Comparison of ENCODE assay signal across 25 cellular contexts in the genomic region with DNA sequence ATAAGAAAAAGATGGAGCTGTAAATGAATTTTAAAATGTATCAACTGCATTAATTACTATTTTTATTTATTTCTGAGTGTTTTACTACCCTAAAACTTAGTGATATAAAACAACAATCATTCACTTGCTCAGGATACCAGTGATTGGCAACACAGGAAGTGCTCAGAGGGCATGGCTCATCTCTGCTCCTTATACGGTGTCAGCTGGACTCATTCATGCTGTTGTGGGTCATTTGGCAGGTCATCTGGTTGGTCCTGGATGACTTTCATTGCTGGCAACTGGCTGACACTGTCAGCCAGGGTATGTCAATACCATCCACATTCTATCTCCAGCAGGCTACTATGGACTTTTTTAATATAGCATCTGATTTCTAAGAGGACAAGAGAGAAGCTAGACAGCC.
DNase-seq lines count a peak whose midpoint lies in the region; ATAC-seq and TF ChIP-seq lines count a peak whose summit lies in the region.
"Had no signal": no experiment of that assay in that cellular context is flagged by ENCODE, and none has a peak within 500 bp of the region (broad histone marks: within the 10 kb centered on the region; RNA-seq: fewer than 3 reads in every experiment).

No MANE protein-coding gene starts in this region.

- H3K9me3 ChIP-seq in MG63: no peaks in the 10 kb centered on the region
- H3K9me3 ChIP-seq in RWPE2 (ENCODE audit: severe bottlenecking): no peaks in the 10 kb centered on the region
- no peaks in the 10 kb centered on the region for H3K9me3 ChIP-seq in smooth muscle cell (replicated peaks; ENCODE audit: low read depth)
- H3K9me3 ChIP-seq: tibial artery had no signal

- H3K4me3 ChIP-seq in MG63 (no peak overlapping the region), RWPE2 (ENCODE audit: severe bottlenecking) (no peak overlapping the region), smooth muscle cell (no peak overlapping the region)
- H3K4me3 ChIP-seq: PC-9, tibial artery had no signal

- H3K36me3 ChIP-seq in MG63: no peaks in the 10 kb centered on the region
- no peaks in the 10 kb centered on the region for H3K36me3 ChIP-seq in RWPE2 (ENCODE audit: low read depth)
- H3K36me3 ChIP-seq in smooth muscle cell (ENCODE audit: low read depth): no peaks in the 10 kb centered on the region
- H3K36me3 ChIP-seq: tibial artery had no signal

- intact Hi-C loops in left colon (cut with DNase I, micrococcal nuclease): no loop called here

- no peak overlapping the region for H3K4me2 ChIP-seq in smooth muscle cell
- H3K4me2 ChIP-seq: PC-9 had no signal

- no peak overlapping the region for H3K9ac ChIP-seq in smooth muscle cell (ENCODE audit: low read depth)

- in situ Hi-C loops in Caki2 (cut with HindIII; ENCODE audit: low pct_unique_long_range_greater_than_20kb, low sequenced_read_pairs): no loop called here

- no peaks in the 10 kb centered on the region for H4K20me1 ChIP-seq in smooth muscle cell (ENCODE audit: low read depth)

- no peak overlapping the region for H3K27ac ChIP-seq in RWPE2 (ENCODE audit: poor library complexity, severe bottlenecking)
- no peak overlapping the region for H3K27ac ChIP-seq in smooth muscle cell (ENCODE audit: low read depth)
- H3K27ac ChIP-seq: C4-2B, PC-9, tibial artery had no signal

- no peaks in the 10 kb centered on the region for H3K79me2 ChIP-seq in smooth muscle cell (ENCODE audit: low read depth)

- 81% methylated on average over 1 of the region's 1 CpG for WGBS in smooth muscle cell (ENCODE audit: low lambda C conversion rate)

- no peaks in the 10 kb centered on the region for H3F3A ChIP-seq in smooth muscle cell (ENCODE audit: low read depth)

- H2AFZ ChIP-seq in smooth muscle cell (ENCODE audit: low read depth): no peak overlapping the region
- H2AFZ ChIP-seq: PC-9 had no signal

- no peak for TF ChIP-seq CTCF in RWPE2 (IDR thresholded peaks at IDR 0.05; ENCODE audit: poor library complexity, severe bottlenecking)
- no peak for TF ChIP-seq CTCF in smooth muscle cell (IDR thresholded peaks at IDR 0.05; ENCODE audit: borderline replicate concordance, insufficient read depth, poor library complexity, severe bottlenecking)

- DNase-seq in Caki2 (ENCODE audit: low read depth) (peak; percentile 16), MG63 (peak; percentile 20), RWPE2 (ENCODE audit: low spot score) (no peak), left colon (no peak), smooth muscle cell (lab: John Stamatoyannopoulos, UW; ENCODE audit: unreplicated experiment) (no peak), DMS 273 (lab: John Stamatoyannopoulos, UW; ENCODE audit: unreplicated experiment) (no peak)
- DNase-seq: activated CD4-positive, alpha-beta memory T cell treated with anti-CD3 and anti-CD28 coated beads, Interleukin-2, amount 10 ng/mL, durations not matched to agents 7 days and 5 days; activated naive CD4-positive, alpha-beta T cell; activated T-cell treated with anti-CD3 and anti-CD28 coated beads, Interleukin-2, amount 50 U/mL, for 1 hour; amygdala; dermis blood vessel endothelial cell; DND-41; HCEC 1CT; Karpas-422; NCI-H1092 treated with DMSO at 0.1 percent for 48 hours; NCI-H2171; PC-9; posterior cingulate gyrus; stimulated activated CD4-positive, alpha-beta T cell treated with anti-CD3 and anti-CD28 coated beads, Interleukin-2, amount 100 ng/mL, for 24 hours; stimulated activated naive CD4-positive, alpha-beta T cell; tibial artery had no signal

- H3K27me3 ChIP-seq in MG63 (no peaks in the 10 kb centered on the region), RWPE2 (ENCODE audit: insufficient read depth, poor library complexity, severe bottlenecking) (no peaks in the 10 kb centered on the region), smooth muscle cell (ENCODE audit: low read depth) (no peaks in the 10 kb centered on the region)
- H3K27me3 ChIP-seq: tibial artery had no signal

- ATAC-seq in RWPE2 (ENCODE audit: low read depth): peak; percentile 38; the same call in 1 of the 3 replicates
- peak; percentile 87 for ATAC-seq in left colon
- no peak for ATAC-seq in GM19452 (IDR thresholded peaks at IDR 0.05; ENCODE audit: unreplicated experiment)
- ATAC-seq in GM18858 (IDR thresholded peaks at IDR 0.05; ENCODE audit: unreplicated experiment): no peak
- ATAC-seq: WTC11 had no signal

- peaks cover 12% of the 10 kb centered on the region for H3K4me1 ChIP-seq in RWPE2 (ENCODE audit: insufficient read depth, poor library complexity, severe bottlenecking)
- H3K4me1 ChIP-seq in smooth muscle cell (ENCODE audit: low read depth): no peaks in the 10 kb centered on the region

Comparison
In these comparisons a context has a peak if more than half of its experiments do, and no peak if none do; other contexts are left out.
1. DNase-seq: peak in Caki2 (single experiment) and MG63 (single experiment); none in RWPE2 (single experiment), left colon (0 of 2), smooth muscle cell (single experiment) and DMS 273 (single experiment).
2. ATAC-seq: peak in RWPE2 (single experiment) and left colon (single experiment); none in GM19452 (single experiment) and GM18858 (single experiment).